ENCODE assay signal across 3 cellular contexts in the genomic region with DNA sequence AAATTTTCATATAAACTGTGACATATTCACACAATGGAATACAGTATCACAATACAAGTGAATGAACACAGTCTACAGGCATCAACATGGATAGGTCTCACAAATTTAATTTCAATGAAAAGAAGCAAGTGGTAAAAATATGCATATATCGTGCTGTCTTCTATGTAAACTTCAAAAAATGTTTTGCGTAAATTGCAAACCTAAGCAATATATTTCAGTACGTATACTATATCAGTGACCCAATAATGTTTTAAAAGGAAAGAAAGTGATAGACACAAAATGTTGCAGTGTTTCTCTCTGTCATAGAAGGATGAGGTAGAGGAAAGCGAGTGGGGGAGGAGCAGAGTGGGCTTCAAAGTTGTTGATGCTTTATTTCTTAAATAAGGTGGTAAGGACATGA.
TF ChIP-seq lines count a peak whose summit lies in the region.

No MANE protein-coding gene starts in this region.

TF ChIP-seq in HepG2, 621 proteins besides CTCF, POLR2A, EP300 and RAD21:
- peak; percentile 76 for TF ChIP-seq MAFF (IDR thresholded peaks at IDR 0.05; ENCODE audit: low read depth, low read length)
- no peak for TF ChIP-seq ZMYM2 (CRISPR knock-in tag; IDR thresholded peaks at IDR 0.05)
- TF ChIP-seq, protein P1, sequence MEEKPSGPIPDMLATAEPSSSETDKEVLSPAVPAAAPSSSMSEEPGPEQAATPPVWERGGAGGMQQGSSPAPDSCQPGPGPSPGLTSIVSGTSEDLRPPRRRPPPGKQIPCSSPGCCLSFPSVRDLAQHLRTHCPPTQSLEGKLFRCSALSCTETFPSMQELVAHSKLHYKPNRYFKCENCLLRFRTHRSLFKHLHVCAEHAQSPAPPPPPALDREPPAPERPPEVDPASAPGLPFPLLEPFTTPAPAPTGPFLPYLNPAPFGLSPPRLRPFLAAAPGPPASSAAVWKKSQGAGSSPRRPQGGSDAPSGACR (CRISPR knock-in tag; IDR thresholded peaks at IDR 0.05): no peak
- TF ChIP-seq, protein P2, sequence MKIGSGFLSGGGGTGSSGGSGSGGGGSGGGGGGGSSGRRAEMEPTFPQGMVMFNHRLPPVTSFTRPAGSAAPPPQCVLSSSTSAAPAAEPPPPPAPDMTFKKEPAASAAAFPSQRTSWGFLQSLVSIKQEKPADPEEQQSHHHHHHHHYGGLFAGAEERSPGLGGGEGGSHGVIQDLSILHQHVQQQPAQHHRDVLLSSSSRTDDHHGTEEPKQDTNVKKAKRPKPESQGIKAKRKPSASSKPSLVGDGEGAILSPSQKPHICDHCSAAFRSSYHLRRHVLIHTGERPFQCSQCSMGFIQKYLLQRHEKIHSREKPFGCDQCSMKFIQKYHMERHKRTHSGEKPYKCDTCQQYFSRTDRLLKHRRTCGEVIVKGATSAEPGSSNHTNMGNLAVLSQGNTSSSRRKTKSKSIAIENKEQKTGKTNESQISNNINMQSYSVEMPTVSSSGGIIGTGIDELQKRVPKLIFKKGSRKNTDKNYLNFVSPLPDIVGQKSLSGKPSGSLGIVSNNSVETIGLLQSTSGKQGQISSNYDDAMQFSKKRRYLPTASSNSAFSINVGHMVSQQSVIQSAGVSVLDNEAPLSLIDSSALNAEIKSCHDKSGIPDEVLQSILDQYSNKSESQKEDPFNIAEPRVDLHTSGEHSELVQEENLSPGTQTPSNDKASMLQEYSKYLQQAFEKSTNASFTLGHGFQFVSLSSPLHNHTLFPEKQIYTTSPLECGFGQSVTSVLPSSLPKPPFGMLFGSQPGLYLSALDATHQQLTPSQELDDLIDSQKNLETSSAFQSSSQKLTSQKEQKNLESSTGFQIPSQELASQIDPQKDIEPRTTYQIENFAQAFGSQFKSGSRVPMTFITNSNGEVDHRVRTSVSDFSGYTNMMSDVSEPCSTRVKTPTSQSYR (CRISPR knock-in tag; IDR thresholded peaks at IDR 0.05; ENCODE audit: borderline replicate concordance): no peak
- no peak for TF ChIP-seq ZSCAN30 (CRISPR knock-in tag; IDR thresholded peaks at IDR 0.05)
- TF ChIP-seq KLF13 (CRISPR knock-in tag; IDR thresholded peaks at IDR 0.05): no peak
- TF ChIP-seq, protein P3, sequence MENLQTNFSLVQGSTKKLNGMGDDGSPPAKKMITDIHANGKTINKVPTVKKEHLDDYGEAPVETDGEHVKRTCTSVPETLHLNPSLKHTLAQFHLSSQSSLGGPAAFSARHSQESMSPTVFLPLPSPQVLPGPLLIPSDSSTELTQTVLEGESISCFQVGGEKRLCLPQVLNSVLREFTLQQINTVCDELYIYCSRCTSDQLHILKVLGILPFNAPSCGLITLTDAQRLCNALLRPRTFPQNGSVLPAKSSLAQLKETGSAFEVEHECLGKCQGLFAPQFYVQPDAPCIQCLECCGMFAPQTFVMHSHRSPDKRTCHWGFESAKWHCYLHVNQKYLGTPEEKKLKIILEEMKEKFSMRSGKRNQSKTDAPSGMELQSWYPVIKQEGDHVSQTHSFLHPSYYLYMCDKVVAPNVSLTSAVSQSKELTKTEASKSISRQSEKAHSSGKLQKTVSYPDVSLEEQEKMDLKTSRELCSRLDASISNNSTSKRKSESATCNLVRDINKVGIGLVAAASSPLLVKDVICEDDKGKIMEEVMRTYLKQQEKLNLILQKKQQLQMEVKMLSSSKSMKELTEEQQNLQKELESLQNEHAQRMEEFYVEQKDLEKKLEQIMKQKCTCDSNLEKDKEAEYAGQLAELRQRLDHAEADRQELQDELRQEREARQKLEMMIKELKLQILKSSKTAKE (CRISPR knock-in tag; IDR thresholded peaks at IDR 0.05; ENCODE audit: borderline replicate concordance): no peak
- no peak for TF ChIP-seq KDM5A (IDR thresholded peaks at IDR 0.05; ENCODE audit: borderline replicate concordance, low read length)
- TF ChIP-seq MAFK (conservative IDR thresholded peaks at IDR 0.05 in 1 of 2, IDR thresholded peaks at IDR 0.05 in 1 of 2; ENCODE audit: low read length in 2 of 2): peak; percentile 75 to 82

TF ChIP-seq in A549, 52 proteins besides CTCF, POLR2A, EP300 and RAD21:
- TF ChIP-seq MAFK (IDR thresholded peaks at IDR 0.05; ENCODE audit: partially characterized antibody): peak; percentile 61
- TF ChIP-seq EHMT2 (IDR thresholded peaks at IDR 0.05; ENCODE audit: low read depth): no peak

TF ChIP-seq in IMR-90, 13 proteins besides CTCF, POLR2A, EP300 and RAD21:
- peak; percentile 73 for TF ChIP-seq MAFK (IDR thresholded peaks at IDR 0.05; ENCODE audit: low read depth, low read length)
- TF ChIP-seq NFE2L2 (IDR thresholded peaks at IDR 0.05; ENCODE audit: low read depth, low read length): no peak
- no peak for TF ChIP-seq RCOR1 (IDR thresholded peaks at IDR 0.05; ENCODE audit: insufficient replicate concordance, low read length)
- no peak for TF ChIP-seq CHD1 (IDR thresholded peaks at IDR 0.05; ENCODE audit: low read depth, low read length)
